In genomic region chr3:144770813-144771400, GRCh38 we compare ENCODE assay signal across 8 cellular contexts.
A peak's percentile ranks its signal among the peaks of the same experiment; 100 is the strongest.
DNase-seq lines count a peak whose midpoint lies in the region; ATAC-seq, FAIRE-seq and TF ChIP-seq lines count a peak whose summit lies in the region.

No MANE protein-coding gene starts in this region.

- H3K4me1 Mint-ChIP-seq in immature natural killer cell, result no peaks in the 10 kb centered on the region

- FAIRE-seq in HTR-8/SVneo (lab: Jason Lieb, UNC) (no peak), GM12892 (lab: Jason Lieb, UNC) (no peak)

- peak; percentile 88 for ATAC-seq in left lung
- ATAC-seq in GM19023 (IDR thresholded peaks at IDR 0.05; ENCODE audit: unreplicated experiment), result no peak

- no peaks in the 10 kb centered on the region for H3K9me3 ChIP-seq in left lung

- no peaks in the 10 kb centered on the region for H3K4me1 ChIP-seq in left lung

- TF ChIP-seq CTCF in astrocyte of the spinal cord (IDR thresholded peaks at IDR 0.05; ENCODE audit: low read depth, low read length), result peak; percentile 49
- peak in 1 of 2 donors; percentile 33 for TF ChIP-seq CTCF in left lung (IDR thresholded peaks at IDR 0.05)

- H3K9me3 Mint-ChIP-seq in immature natural killer cell, result peaks cover 0 to 3% (median 0%) of the 10 kb centered on the region in 6 donors

- peak; percentile 17 for DNase-seq in ELR (ENCODE audit: low read depth)
- peak; percentile 22 for DNase-seq in HTR-8/SVneo (ENCODE audit: insufficient read length, low spot score)
- peak; percentile 59 for DNase-seq in astrocyte of the spinal cord (ENCODE audit: low read depth, low spot score)
- no peak for DNase-seq in left lung
- DNase-seq in immature natural killer cell, result no peak
- no peak for DNase-seq in NCI-H128 (lab: John Stamatoyannopoulos, UW; ENCODE audit: unreplicated experiment)
- no peak for DNase-seq in GM12892 (ENCODE audit: insufficient read length)

- no peak overlapping the region for H3K4me3 Mint-ChIP-seq in immature natural killer cell

- H3K27ac Mint-ChIP-seq in immature natural killer cell, result no peak overlapping the region

- peaks cover 0 to 2% (median 0%) of the 10 kb centered on the region in 3 donors for H3K27me3 Mint-ChIP-seq in immature natural killer cell (ENCODE audit: low read depth in 3 of 3)

- H3K27me3 ChIP-seq in left lung, result no peaks in the 10 kb centered on the region

- no peak for TF ChIP-seq POLR2A in GM12892 (IDR thresholded peaks at IDR 0.05; ENCODE audit: low read depth, low read length)

- no peak overlapping the region for H3K27ac ChIP-seq in left lung

- in situ Hi-C loops in astrocyte of the spinal cord (cut with HindIII; ENCODE audit: low sequenced_read_pairs), result no loop called here

- no peaks in the 10 kb centered on the region for H3K36me3 ChIP-seq in left lung

- no peaks in the 10 kb centered on the region for H3K36me3 Mint-ChIP-seq in immature natural killer cell

- intact Hi-C loops in left lung (cut with DNase I), result loop anchor here in 1 of 2 donors (10.0 kb wide), 1 partner anchor 796 kb away; the partner anchor contains the start of gene DIPK2A

- H3K4me3 ChIP-seq in astrocyte of the spinal cord (ENCODE audit: low read depth, low read length) (no peak overlapping the region), left lung (no peak overlapping the region)

Comparison
In these comparisons a context has a peak if more than half of its experiments do, and no peak if none do; other contexts are left out.
1. DNase-seq: peak in ELR (single experiment), HTR-8/SVneo (single experiment) and astrocyte of the spinal cord (single experiment); none in left lung (0 of 2), immature natural killer cell (0 of 3), NCI-H128 (single experiment) and GM12892 (single experiment).